Comparison of ENCODE assay signal across 9 cellular contexts in the genomic region with DNA sequence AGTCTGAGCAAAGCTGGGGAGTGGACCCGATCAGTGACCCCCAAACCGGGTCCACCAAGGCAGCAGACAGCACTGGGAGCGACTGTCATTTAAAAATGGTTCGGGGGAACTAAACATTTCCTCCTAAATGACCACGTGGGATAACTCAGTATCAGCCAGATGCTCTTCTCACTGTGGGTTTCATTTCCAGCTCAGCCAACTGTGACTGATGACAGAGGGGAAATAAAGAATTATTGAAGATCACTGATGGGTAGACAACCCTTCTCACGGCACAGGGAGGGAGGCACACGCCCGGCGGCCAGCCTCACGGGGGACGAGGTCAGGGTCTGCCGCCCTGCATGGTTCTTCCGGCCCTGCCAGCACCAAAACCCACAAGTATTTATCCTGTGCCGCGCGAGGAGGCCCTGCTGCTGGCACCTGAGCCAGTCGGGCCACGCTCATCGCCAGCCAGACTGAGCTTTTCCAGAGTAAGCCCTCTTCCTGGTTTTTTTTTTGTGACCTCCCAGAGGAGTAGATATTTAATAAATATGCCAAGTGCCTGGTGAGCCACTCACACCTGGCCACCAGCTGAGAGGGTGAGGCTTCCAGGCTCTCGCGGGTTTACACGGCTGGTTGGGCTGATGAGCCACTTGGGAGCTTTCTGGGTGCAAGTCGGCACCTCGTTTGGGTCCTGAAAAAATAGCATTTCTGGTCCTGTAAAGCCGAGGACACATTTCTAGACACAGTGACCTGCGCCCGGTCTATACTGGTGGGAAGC. TPM values are rescaled to one million over a fixed set of nuclear protein-coding genes. Genes with fewer than 3 reads are reported as not detected.
DNase-seq lines count a peak whose midpoint lies in the region; ATAC-seq and TF ChIP-seq lines count a peak whose summit lies in the region.
"Had no signal": no experiment of that assay in that cellular context is flagged by ENCODE, and none has a peak within 500 bp of the region (broad histone marks: within the 10 kb centered on the region; RNA-seq: fewer than 3 reads in every experiment).

No MANE protein-coding gene starts in this region.

- WGBS in esophagus squamous epithelium, 2 donors, result 59 to 63% methylated on average over 17 to 23 of the region's 27 CpGs

- H3K27ac Mint-ChIP-seq in CD8-positive, alpha-beta memory T cell, result peak overlapping the region in 4 of 8 donors; percentile 24 to 70 (median 46)
- no peak overlapping the region for H3K27ac Mint-ChIP-seq in activated CD4-positive, alpha-beta memory T cell treated with anti-CD3 and anti-CD28 coated beads, Interleukin-2, amount 10 ng/mL, durations not matched to agents 7 days and 5 days

- no peaks in the 10 kb centered on the region for H3K27me3 ChIP-seq in CD8-positive, alpha-beta memory T cell (ENCODE audit: insufficient read depth, low read length, poor library complexity, severe bottlenecking)
- H3K27me3 ChIP-seq in MM.1S (replicated peaks; ENCODE audit: insufficient read depth, low read length) (no peaks in the 10 kb centered on the region), esophagus squamous epithelium (peaks cover 0 to 33% (median 0%) of the 10 kb centered on the region in 4 donors)

- H2AFZ ChIP-seq in MM.1S (ENCODE audit: low read length), result peak overlapping the region; percentile 47

- POLR2A ChIA-PET in CD8-positive, alpha-beta memory T cell (lab: Charles Lee), result no interaction called here
- POLR2A ChIA-PET in activated CD4-positive, alpha-beta memory T cell treated with anti-CD3 and anti-CD28 coated beads, Interleukin-2, amount 10 ng/mL, durations not matched to agents 7 days and 5 days (lab: Charles Lee), result interaction anchor here (1.1 to 2.9 kb wide), 4 partner anchors 8 to 81 kb away, joined by 3 to 9 read pairs (median 4); partner anchors contain the start of gene NCBP2

- no peaks in the 10 kb centered on the region for H3K9me3 Mint-ChIP-seq in CD8-positive, alpha-beta memory T cell
- H3K9me3 Mint-ChIP-seq in activated CD4-positive, alpha-beta memory T cell treated with anti-CD3 and anti-CD28 coated beads, Interleukin-2, amount 10 ng/mL, durations not matched to agents 7 days and 5 days, result no peaks in the 10 kb centered on the region

- ATAC-seq in GM18909 (IDR thresholded peaks at IDR 0.05; ENCODE audit: poor library complexity, unreplicated experiment), result peak; percentile 65

- H3K4me3 Mint-ChIP-seq in CD8-positive, alpha-beta memory T cell, result peak overlapping the region in 5 of 7 donors; percentile 42 to 68 (median 62)
- H3K4me3 Mint-ChIP-seq in activated CD4-positive, alpha-beta memory T cell treated with anti-CD3 and anti-CD28 coated beads, Interleukin-2, amount 10 ng/mL, durations not matched to agents 7 days and 5 days, result no peak overlapping the region

- no peak overlapping the region for H3K4me3 ChIP-seq in CD8-positive, alpha-beta memory T cell (ENCODE audit: low read length)
- 0 out of 2 replicates have a peak overlapping the region, but pooled peaks have one; percentile 3 for H3K4me3 ChIP-seq in MM.1S (ENCODE audit: low read length)
- H3K4me3 ChIP-seq in esophagus squamous epithelium, result peak overlapping the region in 1 of 4 donors; percentile 26
- H3K4me3 ChIP-seq: lower lobe of right lung had no signal

- no peaks in the 10 kb centered on the region for H3K9me3 ChIP-seq in CD8-positive, alpha-beta memory T cell (ENCODE audit: low read length)
- H3K9me3 ChIP-seq in MM.1S (replicated peaks; ENCODE audit: insufficient read depth, low read length) (no peaks in the 10 kb centered on the region), esophagus squamous epithelium (no peaks in the 10 kb centered on the region)
- H3K9me3 ChIP-seq: lower lobe of right lung had no signal

- no peak for TF ChIP-seq POLR2A in esophagus squamous epithelium (IDR thresholded peaks at IDR 0.05)

- peak in 1 of 5 donors; percentile 22 for DNase-seq in CD8-positive, alpha-beta memory T cell
- DNase-seq in MM.1S, result peak; percentile 46
- peak; percentile 14 for DNase-seq in activated CD4-positive, alpha-beta memory T cell treated with anti-CD3 and anti-CD28 coated beads, Interleukin-2, amount 10 ng/mL, durations not matched to agents 7 days and 5 days
- peak; percentile 23 for DNase-seq in stimulated activated CD8-positive, alpha-beta memory T cell treated with anti-CD3 and anti-CD28 coated beads, Interleukin-4, amount 100 ng/mL, for 48 hours
- DNase-seq in amygdala (lab: John Stamatoyannopoulos, UW), result no peak
- DNase-seq in esophagus squamous epithelium (lab: John Stamatoyannopoulos, UW), result no peak
- no peak for DNase-seq in HPDE6-E6E7 (ENCODE audit: extremely low spot score)
- DNase-seq: lower lobe of right lung had no signal

- no peaks in the 10 kb centered on the region for H3K79me2 ChIP-seq in MM.1S (ENCODE audit: low read length)

- H3K4me1 Mint-ChIP-seq in CD8-positive, alpha-beta memory T cell, result peaks cover 5 to 11% (median 6%) of the 10 kb centered on the region in 3 donors
- peaks cover 15% of the 10 kb centered on the region for H3K4me1 Mint-ChIP-seq in activated CD4-positive, alpha-beta memory T cell treated with anti-CD3 and anti-CD28 coated beads, Interleukin-2, amount 10 ng/mL, durations not matched to agents 7 days and 5 days

- peak overlapping the region; percentile 47 for H3K4me2 ChIP-seq in MM.1S (ENCODE audit: low read depth, low read length)

- H3K36me3 ChIP-seq in CD8-positive, alpha-beta memory T cell (ENCODE audit: insufficient read depth, low read length), result no peaks in the 10 kb centered on the region
- H3K36me3 ChIP-seq in MM.1S (replicated peaks; ENCODE audit: insufficient read depth, low read length), result no peaks in the 10 kb centered on the region
- H3K36me3 ChIP-seq in esophagus squamous epithelium, result no peaks in the 10 kb centered on the region
- H3K36me3 ChIP-seq: lower lobe of right lung had no signal

- no peaks in the 10 kb centered on the region for H3K36me3 Mint-ChIP-seq in CD8-positive, alpha-beta memory T cell
- no peaks in the 10 kb centered on the region for H3K36me3 Mint-ChIP-seq in activated CD4-positive, alpha-beta memory T cell treated with anti-CD3 and anti-CD28 coated beads, Interleukin-2, amount 10 ng/mL, durations not matched to agents 7 days and 5 days (ENCODE audit: low read depth)

- H3K27me3 Mint-ChIP-seq in CD8-positive, alpha-beta memory T cell, result peaks cover 5 to 10% of the 10 kb centered on the region in 2 donors
- H3K27me3 Mint-ChIP-seq in activated CD4-positive, alpha-beta memory T cell treated with anti-CD3 and anti-CD28 coated beads, Interleukin-2, amount 10 ng/mL, durations not matched to agents 7 days and 5 days, result peaks cover 18% of the 10 kb centered on the region

- H3K27ac ChIP-seq in CD8-positive, alpha-beta memory T cell (ENCODE audit: low read depth, low read length), result no peak overlapping the region
- H3K27ac ChIP-seq in MM.1S (ENCODE audit: low read length), result no peak overlapping the region
- no peak overlapping the region for H3K27ac ChIP-seq in esophagus squamous epithelium
- H3K27ac ChIP-seq: lower lobe of right lung had no signal

- TF ChIP-seq CTCF in MM.1S (IDR thresholded peaks at IDR 0.05; ENCODE audit: low read length) (no peak), esophagus squamous epithelium (IDR thresholded peaks at IDR 0.05) (no peak)

- H3K9me2 ChIP-seq in MM.1S (replicated peaks; ENCODE audit: insufficient read depth, low read length), result no peaks in the 10 kb centered on the region

- peak overlapping the region; percentile 6; the same call in 1 of the 2 replicates for H3K9ac ChIP-seq in MM.1S (ENCODE audit: low read length)

- no peaks in the 10 kb centered on the region for H3K4me1 ChIP-seq in CD8-positive, alpha-beta memory T cell (ENCODE audit: insufficient read depth, low read length)
- H3K4me1 ChIP-seq in MM.1S (ENCODE audit: low read length) (peaks cover 11% of the 10 kb centered on the region; the same call in 1 of the 2 replicates), esophagus squamous epithelium (peaks cover 0 to 7% (median 0%) of the 10 kb centered on the region in 3 donors)

- intact Hi-C loops in esophagus squamous epithelium (cut with DNase I), result no loop called here

- CTCF ChIA-PET in CD8-positive, alpha-beta memory T cell (lab: Charles Lee), result no interaction called here
- CTCF ChIA-PET in activated CD4-positive, alpha-beta memory T cell treated with anti-CD3 and anti-CD28 coated beads, Interleukin-2, amount 10 ng/mL, durations not matched to agents 7 days and 5 days (lab: Charles Lee), result interaction anchor here (1.0 to 1.8 kb wide), 2 partner anchors 12 to 504 kb away, joined by 3 to 7 read pairs; no protein-coding TSS in a partner anchor

- no peaks in the 10 kb centered on the region for H4K20me1 ChIP-seq in MM.1S (ENCODE audit: insufficient read depth, low read length)

- H3F3A ChIP-seq in MM.1S (ENCODE audit: insufficient read depth, low read length), result no peaks in the 10 kb centered on the region

RNA-seq across cellular contexts. Expression of gene MELTF, which starts 6.2 kb away (rescaled TPM):
- total RNA-seq in CD8-positive, alpha-beta memory T cell, result 1 to 10 TPM; 2.2 to 3.0 TPM
- 0.36 TPM for polyA plus RNA-seq in CD8-positive, alpha-beta memory T cell
- 1 to 10 TPM; 5.1 to 6.1 TPM for total RNA-seq in activated CD4-positive, alpha-beta memory T cell treated with anti-CD3 and anti-CD28 coated beads, Interleukin-2, amount 10 ng/mL, durations not matched to agents 7 days and 5 days
- total RNA-seq in esophagus squamous epithelium, result 1 to 10 TPM; 3.2 to 5.9 (median 3.9) TPM

RNA-seq across cellular contexts. Expression of gene PIGZ, which starts 54.8 kb away (rescaled TPM):
- under 1 TPM; 0.31 to 0.49 TPM for total RNA-seq in CD8-positive, alpha-beta memory T cell
- polyA plus RNA-seq in CD8-positive, alpha-beta memory T cell, result not detected
- 1 to 10 TPM; 1.7 to 1.8 TPM for total RNA-seq in activated CD4-positive, alpha-beta memory T cell treated with anti-CD3 and anti-CD28 coated beads, Interleukin-2, amount 10 ng/mL, durations not matched to agents 7 days and 5 days
- 1 to 10 TPM; 3.4 to 8.8 (median 5.4) TPM for total RNA-seq in esophagus squamous epithelium

Comparison
In these comparisons a context has a peak if more than half of its experiments do, and no peak if none do; other contexts are left out.
1. DNase-seq: peak in MM.1S (single experiment), activated CD4-positive, alpha-beta memory T cell treated with anti-CD3 and anti-CD28 coated beads, Interleukin-2, amount 10 ng/mL, durations not matched to agents 7 days and 5 days (single experiment) and stimulated activated CD8-positive, alpha-beta memory T cell treated with anti-CD3 and anti-CD28 coated beads, Interleukin-4, amount 100 ng/mL, for 48 hours (single experiment); none in amygdala (0 of 56), esophagus squamous epithelium (single experiment) and HPDE6-E6E7 (single experiment).